Comparison of ENCODE assay signal across 15 cellular contexts in genomic region chr22:19764636-19765476, GRCh38. TPM values are rescaled to one million over a fixed set of nuclear protein-coding genes. Genes with fewer than 3 reads are reported as not detected.
DNase-seq lines count a peak whose midpoint lies in the region; ATAC-seq and TF ChIP-seq lines count a peak whose summit lies in the region.
"Had no signal": no experiment of that assay in that cellular context is flagged by ENCODE, and none has a peak within 500 bp of the region (broad histone marks: within the 10 kb centered on the region; RNA-seq: fewer than 3 reads in every experiment).

No MANE protein-coding gene starts in this region.

- WGBS in hepatocyte (ENCODE audit: low lambda C conversion rate, missing lambda C conversion rate) = 31% methylated on average over 24 of the region's 25 CpGs

- H3K27me3 ChIP-seq in MG63 = no peaks in the 10 kb centered on the region
- H3K27me3 ChIP-seq in hepatocyte = peaks cover 90% of the 10 kb centered on the region

- ATAC-seq in activated naive CD8-positive, alpha-beta T cell treated with anti-CD3 and anti-CD28 coated beads, Interleukin-2, amount 50 U/mL, for 24 hours = no peak
- ATAC-seq in stimulated activated effector memory CD8-positive, alpha-beta T cell treated with anti-CD3 and anti-CD28 coated beads, Interleukin-12 subunit alpha, Interleukin-12 subunit beta, amount 100 ng/mL, for 72 hours = no peak

- peaks cover 18% of the 10 kb centered on the region for H3K4me1 Mint-ChIP-seq in activated naive CD8-positive, alpha-beta T cell (ENCODE audit: low read depth)
- H3K4me1 Mint-ChIP-seq in activated naive CD8-positive, alpha-beta T cell treated with anti-CD3 and anti-CD28 coated beads, Interleukin-2, amount 50 U/mL, for 24 hours = peaks cover 16% of the 10 kb centered on the region
- H3K4me1 Mint-ChIP-seq in stimulated activated effector memory CD8-positive, alpha-beta T cell treated with anti-CD3 and anti-CD28 coated beads, Interleukin-12 subunit alpha, Interleukin-12 subunit beta, amount 100 ng/mL, for 72 hours = peaks cover 22% of the 10 kb centered on the region

- H3K27ac Mint-ChIP-seq in activated naive CD8-positive, alpha-beta T cell = no peak overlapping the region
- H3K27ac Mint-ChIP-seq in activated naive CD8-positive, alpha-beta T cell treated with anti-CD3 and anti-CD28 coated beads, Interleukin-2, amount 50 U/mL, for 24 hours = no peak overlapping the region
- no peak overlapping the region for H3K27ac Mint-ChIP-seq in stimulated activated effector memory CD8-positive, alpha-beta T cell treated with anti-CD3 and anti-CD28 coated beads, Interleukin-12 subunit alpha, Interleukin-12 subunit beta, amount 100 ng/mL, for 72 hours

- H3K36me3 ChIP-seq in MG63 = peaks cover 45% of the 10 kb centered on the region
- H3K36me3 ChIP-seq in hepatocyte (replicated peaks; ENCODE audit: insufficient read depth, low read depth) = no peaks in the 10 kb centered on the region
- H3K36me3 ChIP-seq: prostate gland had no signal

- no peak for DNase-seq in activated naive CD8-positive, alpha-beta T cell treated with anti-CD3 and anti-CD28 coated beads, Interleukin-2, amount 50 U/mL, for 24 hours
- peak; percentile 74 for DNase-seq in MG63
- DNase-seq in hepatocyte (ENCODE audit: low spot score) = no peak
- no peak for DNase-seq in stimulated activated effector memory CD8-positive, alpha-beta T cell treated with anti-CD3 and anti-CD28 coated beads, Interleukin-12 subunit alpha, Interleukin-12 subunit beta, amount 100 ng/mL, for 72 hours (ENCODE audit: low spot score in 2 of 2)
- no peak for DNase-seq in cerebellum (ENCODE audit: low spot score)
- DNase-seq in DMS53 treated with DMSO at 0.1 percent for 48 hours (lab: John Stamatoyannopoulos, UW; ENCODE audit: unreplicated experiment) = no peak
- no peak for DNase-seq in mucosa of gallbladder (ENCODE audit: low spot score)
- DNase-seq: amniotic stem cell, Calu3, NCI-H2081 had no signal

- H3K4me2 ChIP-seq in hepatocyte = peak overlapping the region; percentile 72

- peak overlapping the region; percentile 66 for H3K4me3 Mint-ChIP-seq in activated naive CD8-positive, alpha-beta T cell
- no peak overlapping the region for H3K4me3 Mint-ChIP-seq in activated naive CD8-positive, alpha-beta T cell treated with anti-CD3 and anti-CD28 coated beads, Interleukin-2, amount 50 U/mL, for 24 hours
- peak overlapping the region; percentile 47 for H3K4me3 Mint-ChIP-seq in stimulated activated effector memory CD8-positive, alpha-beta T cell treated with anti-CD3 and anti-CD28 coated beads, Interleukin-12 subunit alpha, Interleukin-12 subunit beta, amount 100 ng/mL, for 72 hours

- H3K4me3 ChIP-seq in MG63 (no peak overlapping the region), hepatocyte (no peak overlapping the region)

- H3K9me2 ChIP-seq in hepatocyte (replicated peaks; ENCODE audit: insufficient read depth) = no peaks in the 10 kb centered on the region

- peaks cover 3% of the 10 kb centered on the region for H3K4me1 ChIP-seq in hepatocyte (ENCODE audit: insufficient read depth)
- H3K4me1 ChIP-seq: prostate gland had no signal

- no peaks in the 10 kb centered on the region for H3K79me2 ChIP-seq in hepatocyte

- H2AFZ ChIP-seq in hepatocyte = no peak overlapping the region

- H4K20me1 ChIP-seq in hepatocyte (ENCODE audit: insufficient read depth, poor library complexity, severe bottlenecking) = peaks cover 4% of the 10 kb centered on the region

- H3K27me3 Mint-ChIP-seq in activated naive CD8-positive, alpha-beta T cell = peaks cover 23% of the 10 kb centered on the region
- peaks cover 67% of the 10 kb centered on the region for H3K27me3 Mint-ChIP-seq in activated naive CD8-positive, alpha-beta T cell treated with anti-CD3 and anti-CD28 coated beads, Interleukin-2, amount 50 U/mL, for 24 hours

- TF ChIP-seq CTCF in hepatocyte (IDR thresholded peaks at IDR 0.05; ENCODE audit: poor library complexity) = no peak

- H3K9me3 ChIP-seq in MG63 = no peaks in the 10 kb centered on the region
- H3K9me3 ChIP-seq in hepatocyte (ENCODE audit: low read depth) = no peaks in the 10 kb centered on the region
- H3K9me3 ChIP-seq: prostate gland had no signal

- no peaks in the 10 kb centered on the region for H3K36me3 Mint-ChIP-seq in activated naive CD8-positive, alpha-beta T cell
- H3K36me3 Mint-ChIP-seq in activated naive CD8-positive, alpha-beta T cell treated with anti-CD3 and anti-CD28 coated beads, Interleukin-2, amount 50 U/mL, for 24 hours (ENCODE audit: low read depth) = peaks cover 2% of the 10 kb centered on the region
- no peaks in the 10 kb centered on the region for H3K36me3 Mint-ChIP-seq in stimulated activated effector memory CD8-positive, alpha-beta T cell treated with anti-CD3 and anti-CD28 coated beads, Interleukin-12 subunit alpha, Interleukin-12 subunit beta, amount 100 ng/mL, for 72 hours

- no peak overlapping the region for H3K27ac ChIP-seq in hepatocyte
- H3K27ac ChIP-seq: prostate gland had no signal

- no peaks in the 10 kb centered on the region for H3K9me3 Mint-ChIP-seq in activated naive CD8-positive, alpha-beta T cell (ENCODE audit: low read depth)
- H3K9me3 Mint-ChIP-seq in activated naive CD8-positive, alpha-beta T cell treated with anti-CD3 and anti-CD28 coated beads, Interleukin-2, amount 50 U/mL, for 24 hours = no peaks in the 10 kb centered on the region
- H3K9me3 Mint-ChIP-seq in stimulated activated effector memory CD8-positive, alpha-beta T cell treated with anti-CD3 and anti-CD28 coated beads, Interleukin-12 subunit alpha, Interleukin-12 subunit beta, amount 100 ng/mL, for 72 hours = no peaks in the 10 kb centered on the region

RNA-seq across cellular contexts. Expression of gene TBX1, which starts 4.3 kb away (rescaled TPM):
- 16.3 and 16.5 TPM in 2 replicates for total RNA-seq in MG63 (2014; rRNA removed; shearing (Covaris generic); ENCODE audit: low replicate concordance)
- total RNA-seq in hepatocyte (not detected in 2 replicates), cerebellum (0.64 TPM), mucosa of gallbladder (3.9 TPM)
- polyA plus RNA-seq in hepatocyte = 0.07 and 1.1 TPM in 2 replicates
- total RNA-seq: Calu3; RPMI7951; T-helper 1 cell treated with Interleukin-12 subunit alpha and Interleukin-12 subunit beta and Interleukin-4 antibody, amounts not matched to agents 30 ng/mL and 1 ng/mL, for 36 hours had no signal

RNA-seq across cellular contexts. Expression of gene GP1BB, which starts 41.5 kb away (rescaled TPM):
- 3.5 and 15.9 TPM in 2 replicates for total RNA-seq in MG63 (2014; rRNA removed; shearing (Covaris generic); ENCODE audit: low replicate concordance)
- total RNA-seq in hepatocyte (1.0 and 2.5 TPM in 2 replicates), cerebellum (13.7 TPM), mucosa of gallbladder (5.4 TPM)
- 2.4 and 2.8 TPM in 2 replicates for polyA plus RNA-seq in hepatocyte
- total RNA-seq: Calu3; left cardiac atrium; RPMI7951; T-helper 1 cell treated with Interleukin-12 subunit alpha and Interleukin-12 subunit beta and Interleukin-4 antibody, amounts not matched to agents 30 ng/mL and 1 ng/mL, for 36 hours had no signal

RNA-seq across cellular contexts. Expression of gene SEPTIN5, which starts 50.6 kb away (rescaled TPM):
- total RNA-seq in MG63 (2014; rRNA removed; shearing (Covaris generic); ENCODE audit: low replicate concordance) = 18.9 and 30.7 TPM in 2 replicates
- total RNA-seq in hepatocyte = 4.3 and 10.0 TPM in 2 replicates
- 9.4 and 9.7 TPM in 2 replicates for polyA plus RNA-seq in hepatocyte
- 111 TPM for total RNA-seq in cerebellum
- 20.5 TPM for total RNA-seq in mucosa of gallbladder
- total RNA-seq: T-helper 1 cell treated with Interleukin-12 subunit alpha and Interleukin-12 subunit beta and Interleukin-4 antibody, amounts not matched to agents 30 ng/mL and 1 ng/mL, for 36 hours had no signal
